ENCODE assay signal across 8 cellular contexts in the genomic region with DNA sequence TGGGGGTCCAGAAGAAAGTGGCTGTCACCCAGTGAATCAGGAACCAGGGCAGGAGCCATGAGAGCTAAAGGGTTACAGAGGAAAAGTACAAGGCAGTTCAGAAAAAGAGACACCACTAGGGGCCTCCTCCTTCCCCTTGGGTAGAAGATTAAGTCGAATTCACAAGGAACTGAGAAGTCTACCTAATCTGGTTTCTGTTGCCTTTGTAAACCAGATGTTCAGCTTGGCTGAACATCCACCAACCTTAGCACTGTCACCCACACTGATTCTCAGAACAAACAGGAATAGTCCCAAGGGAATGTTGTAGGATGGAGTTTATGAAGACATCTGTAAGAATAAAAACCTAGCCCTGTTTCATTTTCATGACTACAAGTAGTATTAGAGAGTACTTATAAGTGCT.
DNase-seq lines count a peak whose midpoint lies in the region; ATAC-seq lines count a peak whose summit lies in the region.

No MANE protein-coding gene starts in this region.

- H3K18ac ChIP-seq in trophoblast cell (ENCODE audit: low read length), result no peak overlapping the region

- H3K27me3 ChIP-seq in trophoblast cell (ENCODE audit: insufficient read depth, low read length) (no peaks in the 10 kb centered on the region), GM23248 (replicated peaks; ENCODE audit: insufficient read depth) (no peaks in the 10 kb centered on the region)

- H2AFZ ChIP-seq in trophoblast cell (ENCODE audit: insufficient read depth, low read length, poor library complexity) (no peak overlapping the region), GM23248 (no peak overlapping the region)

- H3K36me3 ChIP-seq in trophoblast cell (ENCODE audit: control insufficient read depth in 1 of 2, insufficient read depth in 2 of 2, low read length in 2 of 2), result no peaks in the 10 kb centered on the region
- H3K36me3 ChIP-seq in GM23248 (ENCODE audit: low read depth), result no peaks in the 10 kb centered on the region

- in situ Hi-C loops in GM23248 (cut with MboI) (no loop called here), ACHN (cut with HindIII; ENCODE audit: low pct_ligation_motif_present, low pct_unique_long_range_greater_than_20kb, low sequenced_read_pairs) (no loop called here)

- H4K20me1 ChIP-seq in GM23248 (ENCODE audit: insufficient read depth), result no peaks in the 10 kb centered on the region

- no peaks in the 10 kb centered on the region for H3K79me1 ChIP-seq in trophoblast cell (ENCODE audit: low read length)

- no peak overlapping the region for H2AK5ac ChIP-seq in trophoblast cell (ENCODE audit: low read length)

- H3K79me2 ChIP-seq in trophoblast cell (ENCODE audit: control insufficient read depth, insufficient read depth, low read length, poor library complexity), result no peaks in the 10 kb centered on the region
- H3K79me2 ChIP-seq in GM23248 (ENCODE audit: insufficient read depth), result no peaks in the 10 kb centered on the region

- H3K4me3 ChIP-seq in trophoblast cell (ENCODE audit: low read depth, low read length), result no peak overlapping the region
- H3K4me3 ChIP-seq in GM23248, result no peak overlapping the region

- no peak overlapping the region for H4K91ac ChIP-seq in trophoblast cell (ENCODE audit: low read depth, low read length)

- H3K9me3 ChIP-seq in trophoblast cell (ENCODE audit: insufficient read depth, low read depth, low read length) (no peaks in the 10 kb centered on the region), GM23248 (ENCODE audit: low read depth) (no peaks in the 10 kb centered on the region)

- H3K27ac ChIP-seq in trophoblast cell (ENCODE audit: low read depth, low read length) (no peak overlapping the region), GM23248 (no peak overlapping the region)

- WGBS in trophoblast cell (ENCODE audit: extremely low coverage, insufficient coverage, insufficient read length), result no CpG with 5 or more reads among the region's 1 CpG
- 39 to 64% methylated on average over 1 of the region's 1 CpG for WGBS in GM23248 (ENCODE audit: low coverage in 1 of 2, low lambda C conversion rate in 2 of 2, missing lambda C conversion rate in 2 of 2), 2 experiments

- no peak overlapping the region for H2BK120ac ChIP-seq in trophoblast cell (ENCODE audit: insufficient read depth, low read length, poor library complexity)

- H3F3A ChIP-seq in GM23248 (ENCODE audit: insufficient read depth), result no peaks in the 10 kb centered on the region

- no peaks in the 10 kb centered on the region for H3K4me1 ChIP-seq in trophoblast cell (ENCODE audit: control insufficient read depth in 1 of 2, insufficient read depth in 2 of 2, low read length in 2 of 2)
- no peaks in the 10 kb centered on the region for H3K4me1 ChIP-seq in GM23248 (ENCODE audit: insufficient read depth)

- H3K9ac ChIP-seq in trophoblast cell (ENCODE audit: low read length) (no peak overlapping the region), GM23248 (no peak overlapping the region)

- intact Hi-C loops in cardiac septum (cut with DNase I), result no loop called here

- no peak overlapping the region for H4K8ac ChIP-seq in trophoblast cell (ENCODE audit: low read depth, low read length)

- H3K4me2 ChIP-seq in trophoblast cell (ENCODE audit: low read length) (no peak overlapping the region), GM23248 (ENCODE audit: unreplicated experiment) (no peak overlapping the region)

- no peak overlapping the region for H2BK5ac ChIP-seq in trophoblast cell (ENCODE audit: low read depth, low read length, poor library complexity)

- ATAC-seq in GM18517 (IDR thresholded peaks at IDR 0.05; ENCODE audit: unreplicated experiment) (peak; percentile 100), GM21723 (IDR thresholded peaks at IDR 0.05; ENCODE audit: unreplicated experiment) (peak; percentile 99), HG03520 (IDR thresholded peaks at IDR 0.05; ENCODE audit: unreplicated experiment) (peak; percentile 98)

- no peak overlapping the region for H3K4ac ChIP-seq in trophoblast cell (ENCODE audit: low read depth, low read length)

- no peaks in the 10 kb centered on the region for H3K9me2 ChIP-seq in GM23248 (ENCODE audit: insufficient read depth)

- H3K14ac ChIP-seq in trophoblast cell (ENCODE audit: low read length), result no peak overlapping the region

- H4K12ac ChIP-seq in trophoblast cell (ENCODE audit: low read depth, low read length), result no peak overlapping the region

- no peak overlapping the region for H3K23ac ChIP-seq in trophoblast cell (ENCODE audit: low read length)

- DNase-seq in germinal center (ENCODE audit: low spot score), result peak; percentile 30
- DNase-seq in trophoblast cell, result no peak
- DNase-seq in GM23248, result no peak
- no peak for DNase-seq in cardiac septum (ENCODE audit: low spot score)
- no peak for DNase-seq in ACHN

- H2BK12ac ChIP-seq in trophoblast cell (ENCODE audit: low read length), result no peak overlapping the region
